In genomic region chr6:137699036-137699683, GRCh38 we compare ENCODE assay signal across 8 cellular contexts.
DNase-seq lines count a peak whose midpoint lies in the region; ATAC-seq, FAIRE-seq and TF ChIP-seq lines count a peak whose summit lies in the region.

No MANE protein-coding gene starts in this region.

- H4K20me1 ChIP-seq in astrocyte (ENCODE audit: insufficient read depth, low read length), result no peaks in the 10 kb centered on the region

- DNase-seq in GM03348 (ENCODE audit: low spot score), result peak; percentile 19
- peak; percentile 90 for DNase-seq in NOMO-1 treated with DMSO at 0.1 percent for 48 hours (lab: John Stamatoyannopoulos, UW; ENCODE audit: unreplicated experiment)
- no peak for DNase-seq in astrocyte (ENCODE audit: low read depth)
- DNase-seq in ovary, result no peak
- no peak for DNase-seq in frontal cortex (ENCODE audit: low spot score in 2 of 2)
- DNase-seq in NCI-H146 (lab: John Stamatoyannopoulos, UW), result no peak

- H2AFZ ChIP-seq in astrocyte (ENCODE audit: low read depth, low read length), result no peak overlapping the region

- H3K4me2 ChIP-seq in astrocyte (ENCODE audit: low read length), result peak overlapping the region; percentile 33

- peaks cover 25% of the 10 kb centered on the region for H3K4me1 ChIP-seq in astrocyte (ENCODE audit: insufficient read depth, low read length)
- H3K4me1 ChIP-seq in ovary (ENCODE audit: insufficient read depth), result peaks cover 31% of the 10 kb centered on the region

- TF ChIP-seq CTCF in astrocyte (IDR thresholded peaks at IDR 0.05; ENCODE audit: insufficient read depth, low read depth, low read length) (no peak), ovary (IDR thresholded peaks at IDR 0.05) (no peak)

- H3K27ac ChIP-seq in astrocyte (ENCODE audit: low read depth, low read length) (no peak overlapping the region), ovary (peak overlapping the region; percentile 50 to 88)

- FAIRE-seq in astrocyte (lab: Jason Lieb, UNC), result no peak
- no peak for FAIRE-seq in frontal cortex (lab: Jason Lieb, UNC)

- H3K79me2 ChIP-seq in astrocyte (ENCODE audit: insufficient read depth, low read length), result no peaks in the 10 kb centered on the region

- ATAC-seq in GM21367 (IDR thresholded peaks at IDR 0.05; ENCODE audit: unreplicated experiment), result no peak
- ATAC-seq in GM18511 (IDR thresholded peaks at IDR 0.05; ENCODE audit: unreplicated experiment), result no peak

- H3K36me3 ChIP-seq in astrocyte (ENCODE audit: insufficient read depth, low read length) (no peaks in the 10 kb centered on the region), ovary (no peaks in the 10 kb centered on the region)

- no peak for TF ChIP-seq POLR2A in ovary (IDR thresholded peaks at IDR 0.05)

- H3K4me3 ChIP-seq in astrocyte (ENCODE audit: insufficient read depth, low read depth, low read length) (no peak overlapping the region), ovary (no peak overlapping the region)

- H3K9ac ChIP-seq in astrocyte (ENCODE audit: low read length), result no peak overlapping the region

- peak overlapping the region; percentile 2 for H3K27ac Mint-ChIP-seq in astrocyte (ENCODE audit: unreplicated experiment)

- no peak overlapping the region for H3K4me3 Mint-ChIP-seq in astrocyte (ENCODE audit: unreplicated experiment)

- H3K27me3 ChIP-seq in astrocyte (ENCODE audit: insufficient read depth, low read length) (no peaks in the 10 kb centered on the region), ovary (no peaks in the 10 kb centered on the region)

- no peaks in the 10 kb centered on the region for H3K27me3 Mint-ChIP-seq in astrocyte (ENCODE audit: low read depth, unreplicated experiment)

- no peaks in the 10 kb centered on the region for H3K9me3 ChIP-seq in astrocyte (ENCODE audit: insufficient read depth, low read depth, low read length)
- H3K9me3 ChIP-seq in ovary, result no peaks in the 10 kb centered on the region

- TF ChIP-seq EP300 in ovary (IDR thresholded peaks at IDR 0.05), result no peak

- WGBS in ovary, 3 donors, result 65 to 74% (median 68%) methylated on average over 5 of the region's 5 CpGs

- intact Hi-C loops in ovary (cut with DNase I), result no loop called here

- peaks cover 34% of the 10 kb centered on the region for H3K4me1 Mint-ChIP-seq in astrocyte (ENCODE audit: low read depth, unreplicated experiment)

- H3K36me3 Mint-ChIP-seq in astrocyte (ENCODE audit: low read depth, unreplicated experiment), result no peaks in the 10 kb centered on the region

- no peaks in the 10 kb centered on the region for H3K9me3 Mint-ChIP-seq in astrocyte (ENCODE audit: unreplicated experiment)

Comparison
In these comparisons a context has a peak if more than half of its experiments do, and no peak if none do; other contexts are left out.
1. DNase-seq: peak in GM03348 (single experiment) and NOMO-1 treated with DMSO at 0.1 percent for 48 hours (single experiment); none in astrocyte (single experiment), ovary (0 of 5), frontal cortex (0 of 2) and NCI-H146 (single experiment).